In genomic region chr17:7356072-7356549, GRCh38 we compare ENCODE assay signal across 1 cellular context.
TF ChIP-seq lines count a peak whose summit lies in the region.

No MANE protein-coding gene starts in this region.

TF ChIP-seq in K562, 482 proteins besides CTCF, POLR2A, EP300 and RAD21 (continued from another document and continues in another):
- TF ChIP-seq MTA3 (IDR thresholded peaks at IDR 0.05; ENCODE audit: borderline replicate concordance) (no peak), HSF4 (CRISPR knock-in tag; IDR thresholded peaks at IDR 0.05; ENCODE audit: borderline replicate concordance) (no peak), RBBP5 (IDR thresholded peaks at IDR 0.05; ENCODE audit: borderline replicate concordance, insufficient read depth, low read length, poor library complexity, severe bottlenecking) (no peak), TFAM (CRISPR knock-in tag; conservative IDR thresholded peaks at IDR 0.05) (no peak), MYC (IDR thresholded peaks at IDR 0.05; ENCODE audit: low read depth, low read length) (peak; percentile 35; the same call in 1 of the 2 replicates), MYC (CRISPR knock-in tag; IDR thresholded peaks at IDR 0.05; ENCODE audit: borderline replicate concordance, low read depth) (no peak), ZNF445 (CRISPR knock-in tag; IDR thresholded peaks at IDR 0.05; ENCODE audit: low read depth) (no peak), L3MBTL2 (IDR thresholded peaks at IDR 0.05) (no peak), SIN3A (IDR thresholded peaks at IDR 0.05; ENCODE audit: borderline replicate concordance in 2 of 2, control insufficient read depth in 1 of 2, low read depth in 2 of 2, low read length in 2 of 2) (no peak), ZNF780A (CRISPR knock-in tag; IDR thresholded peaks at IDR 0.05) (no peak), TGIF2 (CRISPR knock-in tag; IDR thresholded peaks at IDR 0.05) (no peak), TAL1 (IDR thresholded peaks at IDR 0.05) (no peak), ZBTB40 (IDR thresholded peaks at IDR 0.05) (no peak), ZBTB40 (CRISPR knock-in tag; IDR thresholded peaks at IDR 0.05) (no peak), NCOA6 (IDR thresholded peaks at IDR 0.05) (no peak), CUX1 (CRISPR knock-in tag; IDR thresholded peaks at IDR 0.05) (no peak), SIN3B (IDR thresholded peaks at IDR 0.05; ENCODE audit: low read depth) (no peak), ZKSCAN3 (CRISPR knock-in tag; IDR thresholded peaks at IDR 0.05) (no peak), DMBX1 (CRISPR knock-in tag; IDR thresholded peaks at IDR 0.05; ENCODE audit: borderline replicate concordance) (no peak), MAZ (CRISPR knock-in tag; conservative IDR thresholded peaks at IDR 0.05 in 1 of 2, IDR thresholded peaks at IDR 0.05 in 1 of 2) (peak; percentile 69 to 77), MCM3 (IDR thresholded peaks at IDR 0.05) (no peak), KDM4B (IDR thresholded peaks at IDR 0.05; ENCODE audit: borderline replicate concordance in 2 of 2, low read depth in 1 of 2) (peak in 1 of 2 experiments; percentile 62; a peak in 1 of 4 replicates), POLR3A (IDR thresholded peaks at IDR 0.05; ENCODE audit: borderline replicate concordance, extremely low read depth, insufficient read depth, insufficient read length) (no peak), CBFB (CRISPR knock-in tag; IDR thresholded peaks at IDR 0.05) (no peak), BHLHE40 (IDR thresholded peaks at IDR 0.05; ENCODE audit: low read length) (no peak), RUNX1 (IDR thresholded peaks at IDR 0.05; ENCODE audit: low read depth) (no peak), SPI1 (IDR thresholded peaks at IDR 0.05; ENCODE audit: borderline replicate concordance, low read depth, low read length) (no peak), POLR2H (tag; IDR thresholded peaks at IDR 0.05; ENCODE audit: low read depth) (no peak), ATF7 (IDR thresholded peaks at IDR 0.05) (no peak), TCF3 (CRISPR knock-in tag; IDR thresholded peaks at IDR 0.05) (no peak; the same call in 1 of the 2 replicates)
- TF ChIP-seq, protein P1, sequence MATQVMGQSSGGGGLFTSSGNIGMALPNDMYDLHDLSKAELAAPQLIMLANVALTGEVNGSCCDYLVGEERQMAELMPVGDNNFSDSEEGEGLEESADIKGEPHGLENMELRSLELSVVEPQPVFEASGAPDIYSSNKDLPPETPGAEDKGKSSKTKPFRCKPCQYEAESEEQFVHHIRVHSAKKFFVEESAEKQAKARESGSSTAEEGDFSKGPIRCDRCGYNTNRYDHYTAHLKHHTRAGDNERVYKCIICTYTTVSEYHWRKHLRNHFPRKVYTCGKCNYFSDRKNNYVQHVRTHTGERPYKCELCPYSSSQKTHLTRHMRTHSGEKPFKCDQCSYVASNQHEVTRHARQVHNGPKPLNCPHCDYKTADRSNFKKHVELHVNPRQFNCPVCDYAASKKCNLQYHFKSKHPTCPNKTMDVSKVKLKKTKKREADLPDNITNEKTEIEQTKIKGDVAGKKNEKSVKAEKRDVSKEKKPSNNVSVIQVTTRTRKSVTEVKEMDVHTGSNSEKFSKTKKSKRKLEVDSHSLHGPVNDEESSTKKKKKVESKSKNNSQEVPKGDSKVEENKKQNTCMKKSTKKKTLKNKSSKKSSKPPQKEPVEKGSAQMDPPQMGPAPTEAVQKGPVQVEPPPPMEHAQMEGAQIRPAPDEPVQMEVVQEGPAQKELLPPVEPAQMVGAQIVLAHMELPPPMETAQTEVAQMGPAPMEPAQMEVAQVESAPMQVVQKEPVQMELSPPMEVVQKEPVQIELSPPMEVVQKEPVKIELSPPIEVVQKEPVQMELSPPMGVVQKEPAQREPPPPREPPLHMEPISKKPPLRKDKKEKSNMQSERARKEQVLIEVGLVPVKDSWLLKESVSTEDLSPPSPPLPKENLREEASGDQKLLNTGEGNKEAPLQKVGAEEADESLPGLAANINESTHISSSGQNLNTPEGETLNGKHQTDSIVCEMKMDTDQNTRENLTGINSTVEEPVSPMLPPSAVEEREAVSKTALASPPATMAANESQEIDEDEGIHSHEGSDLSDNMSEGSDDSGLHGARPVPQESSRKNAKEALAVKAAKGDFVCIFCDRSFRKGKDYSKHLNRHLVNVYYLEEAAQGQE (CRISPR knock-in tag; IDR thresholded peaks at IDR 0.05; ENCODE audit: low read depth): no peak
- TF ChIP-seq, protein P2, sequence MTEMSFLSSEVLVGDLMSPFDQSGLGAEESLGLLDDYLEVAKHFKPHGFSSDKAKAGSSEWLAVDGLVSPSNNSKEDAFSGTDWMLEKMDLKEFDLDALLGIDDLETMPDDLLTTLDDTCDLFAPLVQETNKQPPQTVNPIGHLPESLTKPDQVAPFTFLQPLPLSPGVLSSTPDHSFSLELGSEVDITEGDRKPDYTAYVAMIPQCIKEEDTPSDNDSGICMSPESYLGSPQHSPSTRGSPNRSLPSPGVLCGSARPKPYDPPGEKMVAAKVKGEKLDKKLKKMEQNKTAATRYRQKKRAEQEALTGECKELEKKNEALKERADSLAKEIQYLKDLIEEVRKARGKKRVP (CRISPR knock-in tag; IDR thresholded peaks at IDR 0.05): no peak
- TF ChIP-seq, protein P3, sequence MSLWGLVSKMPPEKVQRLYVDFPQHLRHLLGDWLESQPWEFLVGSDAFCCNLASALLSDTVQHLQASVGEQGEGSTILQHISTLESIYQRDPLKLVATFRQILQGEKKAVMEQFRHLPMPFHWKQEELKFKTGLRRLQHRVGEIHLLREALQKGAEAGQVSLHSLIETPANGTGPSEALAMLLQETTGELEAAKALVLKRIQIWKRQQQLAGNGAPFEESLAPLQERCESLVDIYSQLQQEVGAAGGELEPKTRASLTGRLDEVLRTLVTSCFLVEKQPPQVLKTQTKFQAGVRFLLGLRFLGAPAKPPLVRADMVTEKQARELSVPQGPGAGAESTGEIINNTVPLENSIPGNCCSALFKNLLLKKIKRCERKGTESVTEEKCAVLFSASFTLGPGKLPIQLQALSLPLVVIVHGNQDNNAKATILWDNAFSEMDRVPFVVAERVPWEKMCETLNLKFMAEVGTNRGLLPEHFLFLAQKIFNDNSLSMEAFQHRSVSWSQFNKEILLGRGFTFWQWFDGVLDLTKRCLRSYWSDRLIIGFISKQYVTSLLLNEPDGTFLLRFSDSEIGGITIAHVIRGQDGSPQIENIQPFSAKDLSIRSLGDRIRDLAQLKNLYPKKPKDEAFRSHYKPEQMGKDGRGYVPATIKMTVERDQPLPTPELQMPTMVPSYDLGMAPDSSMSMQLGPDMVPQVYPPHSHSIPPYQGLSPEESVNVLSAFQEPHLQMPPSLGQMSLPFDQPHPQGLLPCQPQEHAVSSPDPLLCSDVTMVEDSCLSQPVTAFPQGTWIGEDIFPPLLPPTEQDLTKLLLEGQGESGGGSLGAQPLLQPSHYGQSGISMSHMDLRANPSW (CRISPR knock-in tag; IDR thresholded peaks at IDR 0.05): no peak
- TF ChIP-seq, protein P4, sequence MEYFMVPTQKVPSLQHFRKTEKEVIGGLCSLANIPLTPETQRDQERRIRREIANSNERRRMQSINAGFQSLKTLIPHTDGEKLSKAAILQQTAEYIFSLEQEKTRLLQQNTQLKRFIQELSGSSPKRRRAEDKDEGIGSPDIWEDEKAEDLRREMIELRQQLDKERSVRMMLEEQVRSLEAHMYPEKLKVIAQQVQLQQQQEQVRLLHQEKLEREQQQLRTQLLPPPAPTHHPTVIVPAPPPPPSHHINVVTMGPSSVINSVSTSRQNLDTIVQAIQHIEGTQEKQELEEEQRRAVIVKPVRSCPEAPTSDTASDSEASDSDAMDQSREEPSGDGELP (CRISPR knock-in tag; IDR thresholded peaks at IDR 0.05; ENCODE audit: borderline replicate concordance): peak; percentile 77; the same call in 1 of the 2 replicates
- TF ChIP-seq, protein P5, sequence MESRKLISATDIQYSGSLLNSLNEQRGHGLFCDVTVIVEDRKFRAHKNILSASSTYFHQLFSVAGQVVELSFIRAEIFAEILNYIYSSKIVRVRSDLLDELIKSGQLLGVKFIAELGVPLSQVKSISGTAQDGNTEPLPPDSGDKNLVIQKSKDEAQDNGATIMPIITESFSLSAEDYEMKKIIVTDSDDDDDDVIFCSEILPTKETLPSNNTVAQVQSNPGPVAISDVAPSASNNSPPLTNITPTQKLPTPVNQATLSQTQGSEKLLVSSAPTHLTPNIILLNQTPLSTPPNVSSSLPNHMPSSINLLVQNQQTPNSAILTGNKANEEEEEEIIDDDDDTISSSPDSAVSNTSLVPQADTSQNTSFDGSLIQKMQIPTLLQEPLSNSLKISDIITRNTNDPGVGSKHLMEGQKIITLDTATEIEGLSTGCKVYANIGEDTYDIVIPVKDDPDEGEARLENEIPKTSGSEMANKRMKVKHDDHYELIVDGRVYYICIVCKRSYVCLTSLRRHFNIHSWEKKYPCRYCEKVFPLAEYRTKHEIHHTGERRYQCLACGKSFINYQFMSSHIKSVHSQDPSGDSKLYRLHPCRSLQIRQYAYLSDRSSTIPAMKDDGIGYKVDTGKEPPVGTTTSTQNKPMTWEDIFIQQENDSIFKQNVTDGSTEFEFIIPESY (CRISPR knock-in tag; IDR thresholded peaks at IDR 0.05): 0 out of 2 replicates have a peak, but pooled peaks have one; percentile 24
